9 cellular contexts compared by ENCODE assay signal in genomic region chr14:77965919-77966435, GRCh38.
A peak's percentile ranks its signal among the peaks of the same experiment; 100 is the strongest.
DNase-seq lines count a peak whose midpoint lies in the region; ATAC-seq and TF ChIP-seq lines count a peak whose summit lies in the region.
"Had no signal": no experiment of that assay in that cellular context is flagged by ENCODE, and none has a peak within 500 bp of the region (broad histone marks: within the 10 kb centered on the region; RNA-seq: fewer than 3 reads in every experiment).

No MANE protein-coding gene starts in this region.

- no peak for TF ChIP-seq CTCF in brain (conservative IDR thresholded peaks at IDR 0.05)
- no peak for TF ChIP-seq CTCF in upper lobe of right lung (IDR thresholded peaks at IDR 0.05)

- H3K27ac Mint-ChIP-seq in activated naive CD4-positive, alpha-beta T cell treated with anti-CD3 and anti-CD28 coated beads, Interleukin-2, amount 10 ng/mL, durations not matched to agents 7 days and 5 days: peak overlapping the region; percentile 68
- H3K27ac Mint-ChIP-seq in brain: peak overlapping the region in 2 of 5 experiments; percentile 13 to 23
- H3K27ac Mint-ChIP-seq: activated naive CD8-positive, alpha-beta T cell had no signal

- H3K4me3 ChIP-seq in upper lobe of right lung: peak overlapping the region; percentile 19

- peaks cover 4% of the 10 kb centered on the region for H3K27me3 ChIP-seq in upper lobe of right lung

- CTCF ChIA-PET in activated naive CD4-positive, alpha-beta T cell treated with anti-CD3 and anti-CD28 coated beads, Interleukin-2, amount 10 ng/mL, durations not matched to agents 7 days and 5 days (lab: Charles Lee): no interaction called here

- ATAC-seq in HG02678 (IDR thresholded peaks at IDR 0.05; ENCODE audit: unreplicated experiment) (peak; percentile 77), left colon (peak; percentile 49), upper lobe of right lung (peak; percentile 79)

- peaks cover 49% of the 10 kb centered on the region for H3K27me3 Mint-ChIP-seq in activated naive CD4-positive, alpha-beta T cell treated with anti-CD3 and anti-CD28 coated beads, Interleukin-2, amount 10 ng/mL, durations not matched to agents 7 days and 5 days
- H3K27me3 Mint-ChIP-seq in brain: peaks cover 35% of the 10 kb centered on the region

- peaks cover 4% of the 10 kb centered on the region for H3K4me1 Mint-ChIP-seq in activated naive CD4-positive, alpha-beta T cell treated with anti-CD3 and anti-CD28 coated beads, Interleukin-2, amount 10 ng/mL, durations not matched to agents 7 days and 5 days
- peaks cover 20% of the 10 kb centered on the region for H3K4me1 Mint-ChIP-seq in brain

- H3K4me3 Mint-ChIP-seq in activated naive CD4-positive, alpha-beta T cell treated with anti-CD3 and anti-CD28 coated beads, Interleukin-2, amount 10 ng/mL, durations not matched to agents 7 days and 5 days: peak overlapping the region; percentile 50
- H3K4me3 Mint-ChIP-seq in brain: peak overlapping the region; percentile 60 to 77 (median 71)
- H3K4me3 Mint-ChIP-seq: activated naive CD8-positive, alpha-beta T cell had no signal

- H3K27ac ChIP-seq in upper lobe of right lung: no peak overlapping the region

- H3K9me3 ChIP-seq in upper lobe of right lung: no peaks in the 10 kb centered on the region

- intact Hi-C loops in left colon (cut with DNase I, micrococcal nuclease) (no loop called here), upper lobe of right lung (cut with DNase I) (no loop called here)

- H3K9me3 Mint-ChIP-seq in activated naive CD4-positive, alpha-beta T cell treated with anti-CD3 and anti-CD28 coated beads, Interleukin-2, amount 10 ng/mL, durations not matched to agents 7 days and 5 days: no peaks in the 10 kb centered on the region
- peaks cover 0 to 4% (median 2%) of the 10 kb centered on the region in 5 experiments for H3K9me3 Mint-ChIP-seq in brain

- no peaks in the 10 kb centered on the region for H3K36me3 Mint-ChIP-seq in activated naive CD4-positive, alpha-beta T cell treated with anti-CD3 and anti-CD28 coated beads, Interleukin-2, amount 10 ng/mL, durations not matched to agents 7 days and 5 days
- no peaks in the 10 kb centered on the region for H3K36me3 Mint-ChIP-seq in brain
- H3K36me3 Mint-ChIP-seq: activated naive CD8-positive, alpha-beta T cell had no signal

- DNase-seq in activated naive CD4-positive, alpha-beta T cell treated with anti-CD3 and anti-CD28 coated beads, Interleukin-2, amount 10 ng/mL, durations not matched to agents 7 days and 5 days: peak; percentile 66
- DNase-seq in activated naive CD4-positive, alpha-beta T cell treated with Interleukin-2 at 50 U/mL for 16 hours: no peak
- peak; percentile 75 for DNase-seq in NCI-H2107 treated with DMSO at 0.1 percent for 48 hours (lab: John Stamatoyannopoulos, UW; ENCODE audit: unreplicated experiment)
- peak in 1 of 2 donors; percentile 15 for DNase-seq in left colon
- DNase-seq in upper lobe of right lung: peak; percentile 69
- no peak for DNase-seq in dedifferentiated amniotic fluid mesenchymal stem cell (ENCODE audit: extremely low spot score)

- no peaks in the 10 kb centered on the region for H3K36me3 ChIP-seq in upper lobe of right lung

- H3K4me1 ChIP-seq in upper lobe of right lung: no peaks in the 10 kb centered on the region

Comparison
In these comparisons a context has a peak if more than half of its experiments do, and no peak if none do; other contexts are left out.
1. DNase-seq: peak in activated naive CD4-positive, alpha-beta T cell treated with anti-CD3 and anti-CD28 coated beads, Interleukin-2, amount 10 ng/mL, durations not matched to agents 7 days and 5 days (single experiment), NCI-H2107 treated with DMSO at 0.1 percent for 48 hours (single experiment) and upper lobe of right lung (single experiment); none in activated naive CD4-positive, alpha-beta T cell treated with Interleukin-2 at 50 U/mL for 16 hours (single experiment) and dedifferentiated amniotic fluid mesenchymal stem cell (single experiment).
2. Peak in every context shown above with its lines, with median percentiles within 50 percentile points of each other: ATAC-seq.